1 cellular context compared by ENCODE assay signal in the genomic region with DNA sequence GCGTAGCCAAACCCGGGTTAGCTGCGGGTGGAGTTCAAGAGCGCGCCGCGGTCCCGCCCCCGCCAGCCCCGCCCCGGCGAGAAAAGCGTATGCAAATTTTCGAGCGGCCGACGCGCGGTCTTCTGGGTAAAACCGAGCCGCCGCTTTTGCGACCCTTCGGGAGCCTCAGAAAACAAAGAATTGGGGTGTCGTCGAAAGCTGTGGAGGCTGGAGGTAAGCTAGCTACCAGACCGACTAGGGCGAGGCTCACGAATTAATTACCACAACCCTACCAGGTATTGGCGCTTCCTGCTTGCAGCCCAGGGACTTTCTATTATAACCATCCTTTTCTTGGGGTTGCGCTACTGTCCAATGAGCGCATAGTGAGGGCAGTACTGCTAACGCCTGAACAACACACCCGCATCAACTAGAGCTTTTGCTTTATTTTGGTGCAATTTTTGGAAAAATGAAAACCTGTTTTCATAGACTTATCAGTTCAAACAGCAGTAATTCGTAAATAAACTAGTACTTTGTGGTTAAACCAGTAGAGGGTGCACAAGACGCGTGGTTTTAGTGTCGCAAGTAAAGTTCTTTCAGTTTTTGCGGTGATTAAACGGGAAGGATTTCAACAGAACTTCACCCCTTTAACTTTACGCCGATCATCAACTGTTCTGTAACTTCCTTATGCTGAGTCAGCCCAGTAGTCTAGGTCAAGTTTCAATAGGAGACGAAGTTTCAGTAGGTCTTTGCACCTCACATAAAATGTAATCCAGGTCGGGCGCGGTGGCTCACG.
TF ChIP-seq lines count a peak whose summit lies in the region.

A gene (plus strand): TSS at position 318 of the 772 bp plus-strand sequence.

TF ChIP-seq in HepG2, 621 proteins besides CTCF, POLR2A, EP300 and RAD21 (continued from another document and continues in another):
- TF ChIP-seq, protein P1, sequence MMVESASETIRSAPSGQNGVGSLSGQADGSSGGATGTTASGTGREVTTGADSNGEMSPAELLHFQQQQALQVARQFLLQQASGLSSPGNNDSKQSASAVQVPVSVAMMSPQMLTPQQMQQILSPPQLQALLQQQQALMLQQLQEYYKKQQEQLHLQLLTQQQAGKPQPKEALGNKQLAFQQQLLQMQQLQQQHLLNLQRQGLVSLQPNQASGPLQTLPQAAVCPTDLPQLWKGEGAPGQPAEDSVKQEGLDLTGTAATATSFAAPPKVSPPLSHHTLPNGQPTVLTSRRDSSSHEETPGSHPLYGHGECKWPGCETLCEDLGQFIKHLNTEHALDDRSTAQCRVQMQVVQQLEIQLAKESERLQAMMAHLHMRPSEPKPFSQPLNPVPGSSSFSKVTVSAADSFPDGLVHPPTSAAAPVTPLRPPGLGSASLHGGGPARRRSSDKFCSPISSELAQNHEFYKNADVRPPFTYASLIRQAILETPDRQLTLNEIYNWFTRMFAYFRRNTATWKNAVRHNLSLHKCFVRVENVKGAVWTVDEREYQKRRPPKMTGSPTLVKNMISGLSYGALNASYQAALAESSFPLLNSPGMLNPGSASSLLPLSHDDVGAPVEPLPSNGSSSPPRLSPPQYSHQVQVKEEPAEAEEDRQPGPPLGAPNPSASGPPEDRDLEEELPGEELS (CRISPR knock-in tag; IDR thresholded peaks at IDR 0.05), result no peak; the same call in 1 of the 2 replicates
- TF ChIP-seq SNRNP70 (IDR thresholded peaks at IDR 0.05; ENCODE audit: low read depth, low read length), result no peak
- no peak; the same call in 1 of the 2 replicates for TF ChIP-seq SPEN (CRISPR knock-in tag; IDR thresholded peaks at IDR 0.05; ENCODE audit: low read depth)
- peak; percentile 96; the same call in 1 of the 2 replicates for TF ChIP-seq ZNF556 (CRISPR knock-in tag; IDR thresholded peaks at IDR 0.05; ENCODE audit: borderline replicate concordance)
- peak; percentile 74 for TF ChIP-seq FOXC1 (CRISPR knock-in tag; IDR thresholded peaks at IDR 0.05; ENCODE audit: borderline replicate concordance)
- peak; percentile 84 for TF ChIP-seq SMC3 (IDR thresholded peaks at IDR 0.05; ENCODE audit: low read length)
- TF ChIP-seq, protein P2, sequence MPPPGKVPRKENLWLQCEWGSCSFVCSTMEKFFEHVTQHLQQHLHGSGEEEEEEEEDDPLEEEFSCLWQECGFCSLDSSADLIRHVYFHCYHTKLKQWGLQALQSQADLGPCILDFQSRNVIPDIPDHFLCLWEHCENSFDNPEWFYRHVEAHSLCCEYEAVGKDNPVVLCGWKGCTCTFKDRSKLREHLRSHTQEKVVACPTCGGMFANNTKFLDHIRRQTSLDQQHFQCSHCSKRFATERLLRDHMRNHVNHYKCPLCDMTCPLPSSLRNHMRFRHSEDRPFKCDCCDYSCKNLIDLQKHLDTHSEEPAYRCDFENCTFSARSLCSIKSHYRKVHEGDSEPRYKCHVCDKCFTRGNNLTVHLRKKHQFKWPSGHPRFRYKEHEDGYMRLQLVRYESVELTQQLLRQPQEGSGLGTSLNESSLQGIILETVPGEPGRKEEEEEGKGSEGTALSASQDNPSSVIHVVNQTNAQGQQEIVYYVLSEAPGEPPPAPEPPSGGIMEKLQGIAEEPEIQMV (CRISPR knock-in tag; IDR thresholded peaks at IDR 0.05; ENCODE audit: low read depth), result peak; percentile 47
- 0 out of 2 replicates have a peak, but pooled peaks have one; percentile 62 for TF ChIP-seq ZNF761 (CRISPR knock-in tag; conservative IDR thresholded peaks at IDR 0.05)
- TF ChIP-seq, protein P3, sequence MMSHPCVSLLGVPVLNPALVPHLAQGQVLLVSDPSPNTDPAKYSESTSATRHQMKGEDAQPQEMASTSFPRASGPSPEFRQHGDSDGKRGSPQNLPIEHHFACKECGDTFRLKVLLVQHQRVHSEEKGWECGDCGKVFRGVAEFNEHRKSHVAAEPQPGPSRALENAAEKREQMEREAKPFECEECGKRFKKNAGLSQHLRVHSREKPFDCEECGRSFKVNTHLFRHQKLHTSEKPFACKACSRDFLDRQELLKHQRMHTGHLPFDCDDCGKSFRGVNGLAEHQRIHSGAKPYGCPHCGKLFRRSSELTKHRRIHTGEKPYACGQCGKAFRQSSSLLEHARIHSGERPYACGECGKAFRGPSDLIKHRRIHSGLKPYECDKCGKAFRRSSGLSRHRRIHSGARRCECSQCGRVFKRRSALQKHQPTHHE (CRISPR knock-in tag; IDR thresholded peaks at IDR 0.05; ENCODE audit: borderline replicate concordance), result peak; percentile 95
- no peak for TF ChIP-seq ZFP36 (IDR thresholded peaks at IDR 0.05; ENCODE audit: borderline replicate concordance, low read depth, low read length, partially characterized antibody)
- TF ChIP-seq ZNF136 (CRISPR knock-in tag; IDR thresholded peaks at IDR 0.05; ENCODE audit: low read depth), result peak; percentile 93
- TF ChIP-seq, protein P4, sequence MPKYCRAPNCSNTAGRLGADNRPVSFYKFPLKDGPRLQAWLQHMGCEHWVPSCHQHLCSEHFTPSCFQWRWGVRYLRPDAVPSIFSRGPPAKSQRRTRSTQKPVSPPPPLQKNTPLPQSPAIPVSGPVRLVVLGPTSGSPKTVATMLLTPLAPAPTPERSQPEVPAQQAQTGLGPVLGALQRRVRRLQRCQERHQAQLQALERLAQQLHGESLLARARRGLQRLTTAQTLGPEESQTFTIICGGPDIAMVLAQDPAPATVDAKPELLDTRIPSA (CRISPR knock-in tag; IDR thresholded peaks at IDR 0.05; ENCODE audit: borderline replicate concordance), result peak; percentile 94; the same call in 1 of the 2 replicates
- peak; percentile 61; the same call in 1 of the 2 replicates for TF ChIP-seq HNF4G (IDR thresholded peaks at IDR 0.05; ENCODE audit: borderline replicate concordance, low read depth, low read length)
- peak; percentile 58; the same call in 1 of the 2 replicates for TF ChIP-seq HNF4G (CRISPR knock-in tag; IDR thresholded peaks at IDR 0.05; ENCODE audit: borderline replicate concordance, low read depth)
- TF ChIP-seq KMT2A (CRISPR knock-in tag; IDR thresholded peaks at IDR 0.05), result peak; percentile 58; the same call in 1 of the 2 replicates
- TF ChIP-seq, protein P5, sequence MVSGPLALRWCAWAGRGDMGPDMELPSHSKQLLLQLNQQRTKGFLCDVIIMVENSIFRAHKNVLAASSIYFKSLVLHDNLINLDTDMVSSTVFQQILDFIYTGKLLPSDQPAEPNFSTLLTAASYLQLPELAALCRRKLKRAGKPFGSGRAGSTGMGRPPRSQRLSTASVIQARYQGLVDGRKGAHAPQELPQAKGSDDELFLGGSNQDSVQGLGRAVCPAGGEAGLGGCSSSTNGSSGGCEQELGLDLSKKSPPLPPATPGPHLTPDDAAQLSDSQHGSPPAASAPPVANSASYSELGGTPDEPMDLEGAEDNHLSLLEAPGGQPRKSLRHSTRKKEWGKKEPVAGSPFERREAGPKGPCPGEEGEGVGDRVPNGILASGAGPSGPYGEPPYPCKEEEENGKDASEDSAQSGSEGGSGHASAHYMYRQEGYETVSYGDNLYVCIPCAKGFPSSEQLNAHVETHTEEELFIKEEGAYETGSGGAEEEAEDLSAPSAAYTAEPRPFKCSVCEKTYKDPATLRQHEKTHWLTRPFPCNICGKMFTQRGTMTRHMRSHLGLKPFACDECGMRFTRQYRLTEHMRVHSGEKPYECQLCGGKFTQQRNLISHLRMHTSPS (CRISPR knock-in tag; IDR thresholded peaks at IDR 0.05; ENCODE audit: low read depth), result 0 out of 2 replicates have a peak, but pooled peaks have one; percentile 39
- peak; percentile 99 for TF ChIP-seq SMYD3 (CRISPR knock-in tag; IDR thresholded peaks at IDR 0.05)
- TF ChIP-seq, protein P6, sequence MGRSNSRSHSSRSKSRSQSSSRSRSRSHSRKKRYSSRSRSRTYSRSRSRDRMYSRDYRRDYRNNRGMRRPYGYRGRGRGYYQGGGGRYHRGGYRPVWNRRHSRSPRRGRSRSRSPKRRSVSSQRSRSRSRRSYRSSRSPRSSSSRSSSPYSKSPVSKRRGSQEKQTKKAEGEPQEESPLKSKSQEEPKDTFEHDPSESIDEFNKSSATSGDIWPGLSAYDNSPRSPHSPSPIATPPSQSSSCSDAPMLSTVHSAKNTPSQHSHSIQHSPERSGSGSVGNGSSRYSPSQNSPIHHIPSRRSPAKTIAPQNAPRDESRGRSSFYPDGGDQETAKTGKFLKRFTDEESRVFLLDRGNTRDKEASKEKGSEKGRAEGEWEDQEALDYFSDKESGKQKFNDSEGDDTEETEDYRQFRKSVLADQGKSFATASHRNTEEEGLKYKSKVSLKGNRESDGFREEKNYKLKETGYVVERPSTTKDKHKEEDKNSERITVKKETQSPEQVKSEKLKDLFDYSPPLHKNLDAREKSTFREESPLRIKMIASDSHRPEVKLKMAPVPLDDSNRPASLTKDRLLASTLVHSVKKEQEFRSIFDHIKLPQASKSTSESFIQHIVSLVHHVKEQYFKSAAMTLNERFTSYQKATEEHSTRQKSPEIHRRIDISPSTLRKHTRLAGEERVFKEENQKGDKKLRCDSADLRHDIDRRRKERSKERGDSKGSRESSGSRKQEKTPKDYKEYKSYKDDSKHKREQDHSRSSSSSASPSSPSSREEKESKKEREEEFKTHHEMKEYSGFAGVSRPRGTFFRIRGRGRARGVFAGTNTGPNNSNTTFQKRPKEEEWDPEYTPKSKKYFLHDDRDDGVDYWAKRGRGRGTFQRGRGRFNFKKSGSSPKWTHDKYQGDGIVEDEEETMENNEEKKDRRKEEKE (IDR thresholded peaks at IDR 0.05), result no peak
- TF ChIP-seq EED (CRISPR knock-in tag; IDR thresholded peaks at IDR 0.05), result 0 out of 2 replicates have a peak, but pooled peaks have one; percentile 12
- TF ChIP-seq ZNF552 (CRISPR knock-in tag; IDR thresholded peaks at IDR 0.05; ENCODE audit: borderline replicate concordance), result peak; percentile 78; the same call in 1 of the 2 replicates
- TF ChIP-seq, protein P7, sequence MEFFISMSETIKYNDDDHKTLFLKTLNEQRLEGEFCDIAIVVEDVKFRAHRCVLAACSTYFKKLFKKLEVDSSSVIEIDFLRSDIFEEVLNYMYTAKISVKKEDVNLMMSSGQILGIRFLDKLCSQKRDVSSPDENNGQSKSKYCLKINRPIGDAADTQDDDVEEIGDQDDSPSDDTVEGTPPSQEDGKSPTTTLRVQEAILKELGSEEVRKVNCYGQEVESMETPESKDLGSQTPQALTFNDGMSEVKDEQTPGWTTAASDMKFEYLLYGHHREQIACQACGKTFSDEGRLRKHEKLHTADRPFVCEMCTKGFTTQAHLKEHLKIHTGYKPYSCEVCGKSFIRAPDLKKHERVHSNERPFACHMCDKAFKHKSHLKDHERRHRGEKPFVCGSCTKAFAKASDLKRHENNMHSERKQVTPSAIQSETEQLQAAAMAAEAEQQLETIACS (CRISPR knock-in tag; IDR thresholded peaks at IDR 0.05), result no peak
- TF ChIP-seq, protein P8, sequence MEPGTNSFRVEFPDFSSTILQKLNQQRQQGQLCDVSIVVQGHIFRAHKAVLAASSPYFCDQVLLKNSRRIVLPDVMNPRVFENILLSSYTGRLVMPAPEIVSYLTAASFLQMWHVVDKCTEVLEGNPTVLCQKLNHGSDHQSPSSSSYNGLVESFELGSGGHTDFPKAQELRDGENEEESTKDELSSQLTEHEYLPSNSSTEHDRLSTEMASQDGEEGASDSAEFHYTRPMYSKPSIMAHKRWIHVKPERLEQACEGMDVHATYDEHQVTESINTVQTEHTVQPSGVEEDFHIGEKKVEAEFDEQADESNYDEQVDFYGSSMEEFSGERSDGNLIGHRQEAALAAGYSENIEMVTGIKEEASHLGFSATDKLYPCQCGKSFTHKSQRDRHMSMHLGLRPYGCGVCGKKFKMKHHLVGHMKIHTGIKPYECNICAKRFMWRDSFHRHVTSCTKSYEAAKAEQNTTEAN (CRISPR knock-in tag; conservative IDR thresholded peaks at IDR 0.05), result 0 out of 2 replicates have a peak, but pooled peaks have one; percentile 31
- peak; percentile 96 for TF ChIP-seq IRF2 (CRISPR knock-in tag; IDR thresholded peaks at IDR 0.05)
- TF ChIP-seq MAFF (IDR thresholded peaks at IDR 0.05; ENCODE audit: low read depth, low read length), result peak; percentile 97
- peak; percentile 35 for TF ChIP-seq SRSF4 (IDR thresholded peaks at IDR 0.05; ENCODE audit: low read depth, low read length, poor library complexity, severe bottlenecking)
- TF ChIP-seq ZNF33B (CRISPR knock-in tag; IDR thresholded peaks at IDR 0.05), result peak; percentile 89; the same call in 1 of the 2 replicates
- TF ChIP-seq, protein P9, sequence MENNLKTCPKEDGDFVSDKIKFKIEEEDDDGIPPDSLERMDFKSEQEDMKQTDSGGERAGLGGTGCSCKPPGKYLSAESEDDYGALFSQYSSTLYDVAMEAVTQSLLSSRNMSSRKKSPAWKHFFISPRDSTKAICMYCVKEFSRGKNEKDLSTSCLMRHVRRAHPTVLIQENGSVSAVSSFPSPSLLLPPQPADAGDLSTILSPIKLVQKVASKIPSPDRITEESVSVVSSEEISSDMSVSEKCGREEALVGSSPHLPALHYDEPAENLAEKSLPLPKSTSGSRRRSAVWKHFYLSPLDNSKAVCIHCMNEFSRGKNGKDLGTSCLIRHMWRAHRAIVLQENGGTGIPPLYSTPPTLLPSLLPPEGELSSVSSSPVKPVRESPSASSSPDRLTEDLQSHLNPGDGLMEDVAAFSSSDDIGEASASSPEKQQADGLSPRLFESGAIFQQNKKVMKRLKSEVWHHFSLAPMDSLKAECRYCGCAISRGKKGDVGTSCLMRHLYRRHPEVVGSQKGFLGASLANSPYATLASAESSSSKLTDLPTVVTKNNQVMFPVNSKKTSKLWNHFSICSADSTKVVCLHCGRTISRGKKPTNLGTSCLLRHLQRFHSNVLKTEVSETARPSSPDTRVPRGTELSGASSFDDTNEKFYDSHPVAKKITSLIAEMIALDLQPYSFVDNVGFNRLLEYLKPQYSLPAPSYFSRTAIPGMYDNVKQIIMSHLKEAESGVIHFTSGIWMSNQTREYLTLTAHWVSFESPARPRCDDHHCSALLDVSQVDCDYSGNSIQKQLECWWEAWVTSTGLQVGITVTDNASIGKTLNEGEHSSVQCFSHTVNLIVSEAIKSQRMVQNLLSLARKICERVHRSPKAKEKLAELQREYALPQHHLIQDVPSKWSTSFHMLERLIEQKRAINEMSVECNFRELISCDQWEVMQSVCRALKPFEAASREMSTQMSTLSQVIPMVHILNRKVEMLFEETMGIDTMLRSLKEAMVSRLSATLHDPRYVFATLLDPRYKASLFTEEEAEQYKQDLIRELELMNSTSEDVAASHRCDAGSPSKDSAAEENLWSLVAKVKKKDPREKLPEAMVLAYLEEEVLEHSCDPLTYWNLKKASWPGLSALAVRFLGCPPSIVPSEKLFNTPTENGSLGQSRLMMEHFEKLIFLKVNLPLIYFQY (CRISPR knock-in tag; IDR thresholded peaks at IDR 0.05; ENCODE audit: borderline replicate concordance), result peak; percentile 46; the same call in 1 of the 2 replicates
- no peak for TF ChIP-seq ZNF326 (CRISPR knock-in tag; IDR thresholded peaks at IDR 0.05; ENCODE audit: borderline replicate concordance)
- TF ChIP-seq KAT7 (CRISPR knock-in tag; IDR thresholded peaks at IDR 0.05; ENCODE audit: borderline replicate concordance), result peak; percentile 30; the same call in 1 of the 2 replicates
- peak; percentile 96; the same call in 1 of the 2 replicates for TF ChIP-seq NCOA5 (CRISPR knock-in tag; IDR thresholded peaks at IDR 0.05)
- TF ChIP-seq ZMYM3 (CRISPR knock-in tag; IDR thresholded peaks at IDR 0.05), result no peak; the same call in 1 of the 2 replicates
- peak; percentile 39 for TF ChIP-seq RBAK (CRISPR knock-in tag; IDR thresholded peaks at IDR 0.05)
- TF ChIP-seq SOX5 (CRISPR knock-in tag; IDR thresholded peaks at IDR 0.05; ENCODE audit: borderline replicate concordance), result peak; percentile 85
- no peak; the same call in none of the 2 replicates for TF ChIP-seq XBP1 (CRISPR knock-in tag; IDR thresholded peaks at IDR 0.05)
